ENCODE assay signal across 13 cellular contexts in the genomic region with DNA sequence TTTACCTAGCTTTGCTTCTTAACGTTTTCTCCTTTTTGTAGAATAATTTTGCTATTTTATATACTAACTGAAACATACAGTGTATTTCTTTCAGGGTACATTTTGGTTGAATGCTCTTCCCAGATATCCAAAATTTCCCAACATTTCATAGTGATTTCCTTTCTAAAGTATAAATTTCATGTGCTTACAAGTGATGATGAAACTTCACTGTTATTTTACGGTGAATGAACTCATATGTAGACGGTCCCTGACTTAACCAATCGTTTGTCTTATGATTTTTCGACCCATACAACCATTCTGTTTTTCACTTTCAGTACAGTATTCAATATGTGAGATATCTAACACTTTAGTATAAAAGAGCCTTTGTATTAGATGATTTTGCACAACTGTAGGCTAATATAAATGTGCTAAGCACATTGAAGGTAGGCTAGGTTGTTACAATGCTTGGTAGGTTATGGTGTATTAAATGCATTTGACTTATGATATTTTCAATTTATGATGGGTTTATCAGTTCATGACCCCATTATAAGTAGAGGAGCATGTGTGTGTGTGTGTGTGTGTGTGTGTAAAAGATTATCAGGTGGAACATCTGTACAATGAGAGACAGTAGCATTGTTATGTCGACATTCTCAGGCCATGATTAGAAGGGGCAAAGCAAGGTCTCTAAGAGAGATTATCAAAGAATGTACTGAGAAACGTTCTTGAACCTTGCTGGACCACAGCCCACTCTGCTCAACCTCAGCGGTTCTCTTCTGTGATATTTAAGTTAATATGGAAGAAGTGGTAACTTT.
"Had no signal": no experiment of that assay in that cellular context is flagged by ENCODE, and none has a peak within 500 bp of the region (broad histone marks: within the 10 kb centered on the region; RNA-seq: fewer than 3 reads in every experiment).

No MANE protein-coding gene starts in this region.

- H3K36me3 ChIP-seq: adrenal gland, cardiac muscle cell, neural progenitor cell, right lobe of liver, upper lobe of right lung had no signal

- H3K27me3 ChIP-seq: adrenal gland, cardiac muscle cell, neural progenitor cell, right lobe of liver, upper lobe of right lung had no signal

- H3K9me3 ChIP-seq: right lobe of liver, upper lobe of right lung had no signal

- H3K4me3 ChIP-seq: adrenal gland, cardiac muscle cell, neural progenitor cell, right lobe of liver, upper lobe of right lung had no signal

- ATAC-seq: activated CD8-positive, alpha-beta T cell treated with anti-CD3 and anti-CD28 coated beads, Interleukin-2, amount 10 ng/mL, durations not matched to agents 7 days and 5 days; stimulated activated naive CD8-positive, alpha-beta T cell treated with anti-CD3 and anti-CD28 coated beads, Interleukin-15, amount 100 ng/mL, for 72 hours; T-helper 17 cell had no signal

- H3K4me3 Mint-ChIP-seq: activated CD8-positive, alpha-beta T cell treated with anti-CD3 and anti-CD28 coated beads, Interleukin-2, amount 10 ng/mL, durations not matched to agents 7 days and 5 days; activated naive CD4-positive, alpha-beta T cell treated with anti-CD3 and anti-CD28 coated beads for 36 hours; neural progenitor cell; T-helper 17 cell had no signal

- H3K27me3 Mint-ChIP-seq: stimulated activated naive CD8-positive, alpha-beta T cell treated with anti-CD3 and anti-CD28 coated beads, Interleukin-15, amount 100 ng/mL, for 72 hours; T-helper 17 cell had no signal

- H3K27ac Mint-ChIP-seq: activated CD8-positive, alpha-beta T cell treated with anti-CD3 and anti-CD28 coated beads, Interleukin-2, amount 10 ng/mL, durations not matched to agents 7 days and 5 days; activated naive CD4-positive, alpha-beta T cell treated with anti-CD3 and anti-CD28 coated beads for 36 hours; T-helper 17 cell had no signal

- H3K27ac ChIP-seq: adrenal gland, cardiac muscle cell, neural progenitor cell, right lobe of liver, upper lobe of right lung had no signal

- DNase-seq: activated CD4-positive, alpha-beta T cell treated with anti-CD3 and anti-CD28 coated beads for 48 hours; activated CD8-positive, alpha-beta memory T cell treated with anti-CD3 and anti-CD28 coated beads, Interleukin-2, amount 50 U/mL, for 4 hours; activated CD8-positive, alpha-beta T cell treated with anti-CD3 and anti-CD28 coated beads, Interleukin-2, amount 10 ng/mL, durations not matched to agents 7 days and 5 days; activated naive CD4-positive, alpha-beta T cell treated with anti-CD3 and anti-CD28 coated beads for 36 hours; adrenal gland; glutamatergic neuron; hypothalamus; right lobe of liver; stimulated activated naive CD8-positive, alpha-beta T cell treated with anti-CD3 and anti-CD28 coated beads, Interleukin-15, amount 100 ng/mL, for 72 hours; T-helper 17 cell; upper lobe of right lung had no signal
